Comparison of ENCODE assay signal across 31 cellular contexts in genomic region chrX:5390376-5390775, GRCh38.
DNase-seq lines count a peak whose midpoint lies in the region; ATAC-seq and TF ChIP-seq lines count a peak whose summit lies in the region.
"Had no signal": no experiment of that assay in that cellular context is flagged by ENCODE, and none has a peak within 500 bp of the region (broad histone marks: within the 10 kb centered on the region; RNA-seq: fewer than 3 reads in every experiment).

No MANE protein-coding gene starts in this region.

- DNase-seq in activated gamma-delta T cell (lab: John Stamatoyannopoulos, UW) = peak; percentile 0
- no peak for DNase-seq in activated gamma-delta T cell treated with Interleukin-2 at 50 U/mL for 16 hours
- DNase-seq in RWPE2 (ENCODE audit: low spot score) = peak; percentile 14
- no peak for DNase-seq in aorta
- DNase-seq in SK-N-SH = no peak
- DNase-seq: 8988T; ACHN; AML-193; BE2C; C1 segment of cervical spinal cord; Caco-2; Calu3; CD4-positive, alpha-beta memory T cell; CD4-positive, alpha-beta T cell; CD4-positive, CD25-positive, alpha-beta regulatory T cell; CD8-positive, alpha-beta memory T cell; CD8-positive, alpha-beta T cell; COR-L47; DMS 273 treated with DMSO at 0.1 percent for 48 hours; DMS153; DMS53; DMS79; DMS79 treated with DMSO at 0.1 percent for 48 hours; DND-41; EL had no signal

- H3K4me1 ChIP-seq in RWPE2 (ENCODE audit: insufficient read depth, poor library complexity, severe bottlenecking) (no peaks in the 10 kb centered on the region), aorta (ENCODE audit: control insufficient read depth in 1 of 2, insufficient read depth in 2 of 2, low read length in 2 of 2) (no peaks in the 10 kb centered on the region), SK-N-SH (ENCODE audit: control insufficient read depth in 1 of 2, insufficient read depth in 2 of 2, low read depth in 1 of 2, low read length in 1 of 2) (no peaks in the 10 kb centered on the region)
- H3K4me1 ChIP-seq: A549, BE2C, Caco-2 had no signal

- H3K27ac ChIP-seq in RWPE2 (ENCODE audit: poor library complexity, severe bottlenecking) = no peak overlapping the region
- H3K27ac ChIP-seq in aorta (ENCODE audit: low read depth in 1 of 2, low read length in 2 of 2) = no peak overlapping the region
- H3K27ac ChIP-seq in SK-N-SH (ENCODE audit: low read depth in 2 of 2, low read length in 1 of 2) = no peak overlapping the region
- H3K27ac ChIP-seq: 22Rv1; A549; BLaER1; BLaER1 treated with 17β-estradiol and CSF1 and Interleukin-3, amounts not matched to agents 10 nM and 100 nM; C4-2B had no signal

- H3K4me3 ChIP-seq in RWPE2 (ENCODE audit: severe bottlenecking) (no peak overlapping the region), aorta (ENCODE audit: low read length in 2 of 2) (no peak overlapping the region), SK-N-SH (ENCODE audit: low read depth in 2 of 2, low read length in 1 of 2) (no peak overlapping the region)
- H3K4me3 ChIP-seq: A549; BLaER1; BLaER1 treated with 17β-estradiol and CSF1 and Interleukin-3, amounts not matched to agents 10 nM and 100 nM had no signal

- H3K4me2 ChIP-seq in SK-N-SH = no peak overlapping the region
- H3K4me2 ChIP-seq: A549; BLaER1; BLaER1 treated with 17β-estradiol and CSF1 and Interleukin-3, amounts not matched to agents 10 nM and 100 nM had no signal

- no peak overlapping the region for H3K9ac ChIP-seq in SK-N-SH
- H3K9ac ChIP-seq: BLaER1; BLaER1 treated with 17β-estradiol and CSF1 and Interleukin-3, amounts not matched to agents 10 nM and 100 nM had no signal

- WGBS in aorta, 2 donors = 81 to 89% methylated on average over 13 to 14 of the region's 14 CpGs
- WGBS in SK-N-SH (ENCODE audit: low lambda C conversion rate) = 14% methylated on average over 5 of the region's 14 CpGs

- TF ChIP-seq CTCF in RWPE2 (IDR thresholded peaks at IDR 0.05; ENCODE audit: poor library complexity, severe bottlenecking) = no peak
- TF ChIP-seq CTCF in SK-N-SH (IDR thresholded peaks at IDR 0.05) = no peak

- no peaks in the 10 kb centered on the region for H4K20me1 ChIP-seq in SK-N-SH (ENCODE audit: insufficient read depth)
- H4K20me1 ChIP-seq: BLaER1; BLaER1 treated with 17β-estradiol and CSF1 and Interleukin-3, amounts not matched to agents 10 nM and 100 nM had no signal

- H3K9me3 ChIP-seq in RWPE2 (ENCODE audit: severe bottlenecking) = no peaks in the 10 kb centered on the region
- H3K9me3 ChIP-seq in aorta (ENCODE audit: control insufficient read depth, low read length) = no peaks in the 10 kb centered on the region
- H3K9me3 ChIP-seq in SK-N-SH = 0 out of 2 replicates have a peak, but pooled peaks cover 11% of the 10 kb centered on the region
- H3K9me3 ChIP-seq: A549, BE2C, BLaER1, Caco-2 had no signal

- H3K79me2 ChIP-seq in SK-N-SH (ENCODE audit: insufficient read depth) = no peaks in the 10 kb centered on the region

- no peak overlapping the region for H2AFZ ChIP-seq in SK-N-SH (ENCODE audit: low read depth)

- H3K27me3 ChIP-seq in RWPE2 (ENCODE audit: insufficient read depth, poor library complexity, severe bottlenecking) (no peaks in the 10 kb centered on the region), aorta (ENCODE audit: control insufficient read depth in 1 of 2, insufficient read depth in 2 of 2, low read length in 1 of 2) (no peaks in the 10 kb centered on the region), SK-N-SH (ENCODE audit: insufficient read depth) (no peaks in the 10 kb centered on the region)
- H3K27me3 ChIP-seq: BE2C; BLaER1; BLaER1 treated with 17β-estradiol and CSF1 and Interleukin-3, amounts not matched to agents 10 nM and 100 nM had no signal

- intact Hi-C loops in aorta (cut with DNase I) = no loop called here

- TF ChIP-seq EP300 in SK-N-SH (IDR thresholded peaks at IDR 0.05; ENCODE audit: borderline replicate concordance in 1 of 2, low read depth in 1 of 2, low read length in 1 of 2) = no peak

- H3K36me3 ChIP-seq in RWPE2 (ENCODE audit: low read depth) = no peaks in the 10 kb centered on the region
- no peaks in the 10 kb centered on the region for H3K36me3 ChIP-seq in aorta (ENCODE audit: control insufficient read depth in 1 of 2, insufficient read depth in 2 of 2, low read length in 1 of 2)
- H3K36me3 ChIP-seq in SK-N-SH (replicated peaks in 1 of 2; ENCODE audit: control insufficient read depth in 1 of 2, insufficient read depth in 2 of 2, low read length in 1 of 2) = no peaks in the 10 kb centered on the region
- H3K36me3 ChIP-seq: BE2C; BLaER1; BLaER1 treated with 17β-estradiol and CSF1 and Interleukin-3, amounts not matched to agents 10 nM and 100 nM had no signal

- no peak for ATAC-seq in RWPE2 (ENCODE audit: low read depth)
- peak; percentile 59 for ATAC-seq in aorta (ENCODE audit: low FRiP score)
- ATAC-seq in GM18520 (IDR thresholded peaks at IDR 0.05; ENCODE audit: unreplicated experiment) = no peak
- ATAC-seq: A549; CD8-positive, alpha-beta T cell had no signal

- CTCF ChIA-PET in SK-N-SH (lab: Yijun Ruan, JAX) = no interaction called here

- no peaks in the 10 kb centered on the region for H3K9me2 ChIP-seq in SK-N-SH

- H3F3A ChIP-seq in SK-N-SH (replicated peaks; ENCODE audit: insufficient read depth) = no peaks in the 10 kb centered on the region

- TF ChIP-seq RAD21 in SK-N-SH (IDR thresholded peaks at IDR 0.05; ENCODE audit: low read length) = no peak

- POLR2A ChIA-PET in SK-N-SH (lab: Yijun Ruan, JAX) = no interaction called here

TF ChIP-seq in SK-N-SH, 30 proteins besides CTCF, POLR2A, EP300 and RAD21:
- TF ChIP-seq RXRA (IDR thresholded peaks at IDR 0.05; ENCODE audit: borderline replicate concordance, low read depth) = no peak
- TF ChIP-seq JUND (IDR thresholded peaks at IDR 0.05) = no peak
- TF ChIP-seq TEAD4 (IDR thresholded peaks at IDR 0.05; ENCODE audit: borderline replicate concordance, insufficient read depth) = no peak
- TF ChIP-seq FOSL2 (IDR thresholded peaks at IDR 0.05; ENCODE audit: borderline replicate concordance, low read depth) = no peak

Comparison
In these comparisons a context has a peak if more than half of its experiments do, and no peak if none do; other contexts are left out.
1. DNase-seq: peak in activated gamma-delta T cell (single experiment) and RWPE2 (single experiment); none in activated gamma-delta T cell treated with Interleukin-2 at 50 U/mL for 16 hours (single experiment), aorta (0 of 2) and SK-N-SH (single experiment).